Comparison of ENCODE assay signal across 18 cellular contexts in genomic region chrX:42770566-42770965, GRCh38. TPM values are rescaled to one million over a fixed set of nuclear protein-coding genes. Genes with fewer than 3 reads are reported as not detected.
DNase-seq lines count a peak whose midpoint lies in the region; FAIRE-seq lines count a peak whose summit lies in the region.
"Had no signal": no experiment of that assay in that cellular context is flagged by ENCODE, and none has a peak within 500 bp of the region (broad histone marks: within the 10 kb centered on the region; RNA-seq: fewer than 3 reads in every experiment).

No MANE protein-coding gene starts in this region.

- no peaks in the 10 kb centered on the region for H3K4me1 Mint-ChIP-seq in activated CD4-positive, alpha-beta memory T cell treated with anti-CD3 and anti-CD28 coated beads for 36 hours (ENCODE audit: low read depth)
- H3K4me1 Mint-ChIP-seq: CD4-positive, alpha-beta memory T cell had no signal

- H3K4ac ChIP-seq in mesendoderm (ENCODE audit: low read depth, low read length): no peak overlapping the region

- H2AK5ac ChIP-seq in mesendoderm (ENCODE audit: low read length): no peak overlapping the region

- no peak overlapping the region for H3K27ac Mint-ChIP-seq in activated CD4-positive, alpha-beta memory T cell treated with anti-CD3 and anti-CD28 coated beads for 36 hours
- H3K27ac Mint-ChIP-seq: IgD-negative memory B cell had no signal

- intact Hi-C loops in activated CD4-positive, alpha-beta memory T cell treated with anti-CD3 and anti-CD28 coated beads for 36 hours (cut with micrococcal nuclease): no loop called here

- no peaks in the 10 kb centered on the region for H3K9me3 Mint-ChIP-seq in activated CD4-positive, alpha-beta memory T cell treated with anti-CD3 and anti-CD28 coated beads for 36 hours

- H2BK15ac ChIP-seq in mesendoderm (replicated peaks; ENCODE audit: low read depth): no peak overlapping the region

- no peak overlapping the region for H3K23ac ChIP-seq in mesendoderm (ENCODE audit: low read length)

- H3K27ac ChIP-seq in mesendoderm (ENCODE audit: low read depth, low read length): no peak overlapping the region
- H3K27ac ChIP-seq: GM23248 had no signal

- H3K9ac ChIP-seq in mesendoderm (ENCODE audit: low read length): no peak overlapping the region
- H3K9ac ChIP-seq: GM23248 had no signal

- H3K4me1 ChIP-seq in mesendoderm (ENCODE audit: control insufficient read depth, low read depth, low read length): no peaks in the 10 kb centered on the region

- no peak overlapping the region for H3K4me3 Mint-ChIP-seq in activated CD4-positive, alpha-beta memory T cell treated with anti-CD3 and anti-CD28 coated beads for 36 hours
- H3K4me3 Mint-ChIP-seq: CD4-positive, alpha-beta memory T cell; IgD-negative memory B cell had no signal

- H3K79me1 ChIP-seq in mesendoderm (ENCODE audit: low read length): no peaks in the 10 kb centered on the region

- H4K8ac ChIP-seq in mesendoderm (ENCODE audit: low read depth, low read length): no peak overlapping the region

- H2BK120ac ChIP-seq in mesendoderm (ENCODE audit: low read depth, low read length): no peak overlapping the region

- H3K4me3 ChIP-seq in mesendoderm (ENCODE audit: low read length): no peak overlapping the region
- H3K4me3 ChIP-seq: GM23248 had no signal

- no peak overlapping the region for H2BK5ac ChIP-seq in mesendoderm (ENCODE audit: low read length)

- H4K5ac ChIP-seq in mesendoderm (ENCODE audit: low read length): no peak overlapping the region

- POLR2A ChIA-PET in activated CD4-positive, alpha-beta memory T cell treated with anti-CD3 and anti-CD28 coated beads for 36 hours (lab: Charles Lee): no interaction called here

- no peaks in the 10 kb centered on the region for H3K36me3 Mint-ChIP-seq in activated CD4-positive, alpha-beta memory T cell treated with anti-CD3 and anti-CD28 coated beads for 36 hours

- H3K56ac ChIP-seq in mesendoderm (ENCODE audit: low read length): no peak overlapping the region

- no CpG with 5 or more reads among the region's 3 CpGs for WGBS in mesendoderm (ENCODE audit: extremely low coverage, insufficient coverage, low lambda C conversion rate)

- H3K4me2 ChIP-seq in mesendoderm (ENCODE audit: low read length): no peak overlapping the region

- no peaks in the 10 kb centered on the region for H3K79me2 ChIP-seq in mesendoderm (ENCODE audit: control insufficient read depth, insufficient read depth, low read length)

- no peaks in the 10 kb centered on the region for H3K36me3 ChIP-seq in mesendoderm (ENCODE audit: control insufficient read depth, insufficient read depth, low read length)

- no peak overlapping the region for H3K18ac ChIP-seq in mesendoderm (ENCODE audit: low read length)

- no peak for FAIRE-seq in urothelium cell line (lab: Jason Lieb, UNC)
- FAIRE-seq: H54 had no signal

- CTCF ChIA-PET in activated CD4-positive, alpha-beta memory T cell treated with anti-CD3 and anti-CD28 coated beads for 36 hours (lab: Charles Lee): no interaction called here

- no peaks in the 10 kb centered on the region for H3K27me3 ChIP-seq in mesendoderm (ENCODE audit: insufficient read depth, low read length, poor library complexity)

- H3K27me3 Mint-ChIP-seq in activated CD4-positive, alpha-beta memory T cell treated with anti-CD3 and anti-CD28 coated beads for 36 hours: no peaks in the 10 kb centered on the region

- DNase-seq in EH (ENCODE audit: low read depth) (peak; percentile 25), amniotic epithelial cell (ENCODE audit: low read depth) (peak; percentile 17), mesendoderm (peak; percentile 11), urothelium cell line (ENCODE audit: low spot score) (peak; percentile 4), DMS 273 (lab: John Stamatoyannopoulos, UW; ENCODE audit: unreplicated experiment) (no peak), cerebellar cortex (ENCODE audit: low spot score) (no peak)
- DNase-seq in activated CD4-positive, alpha-beta memory T cell treated with anti-CD3 and anti-CD28 coated beads for 36 hours: no peak
- DNase-seq: 8988T; ACHN; C1 segment of cervical spinal cord; CD4-positive, alpha-beta memory T cell; DMS153; DMS79 treated with DMSO at 0.1 percent for 48 hours; GM23248; KG1 had no signal

RNA-seq across cellular contexts. Expression of gene PPP1R2C, which starts 7.4 kb away (rescaled TPM):
- polyA plus RNA-seq in mesendoderm (2013, experiment 1 of 2): not detected
- polyA plus RNA-seq in mesendoderm (2013, experiment 2 of 2): not detected
- not detected for total RNA-seq in activated CD4-positive, alpha-beta memory T cell treated with anti-CD3 and anti-CD28 coated beads for 36 hours
- total RNA-seq: CD4-positive, alpha-beta memory T cell; GM23248; HT1080 had no signal
- polyA plus RNA-seq: GM23248 had no signal

Comparison
In these comparisons a context has a peak if more than half of its experiments do, and no peak if none do; other contexts are left out.
1. DNase-seq: peak in EH (single experiment), amniotic epithelial cell (single experiment), mesendoderm (single experiment) and urothelium cell line (single experiment); none in DMS 273 (single experiment), activated CD4-positive, alpha-beta memory T cell treated with anti-CD3 and anti-CD28 coated beads for 36 hours (single experiment) and cerebellar cortex (single experiment).